Comparison of ENCODE assay signal across 1 cellular context in genomic region chr9:33391111-33391771, GRCh38.
TF ChIP-seq lines count a peak whose summit lies in the region.
"Not testable (repeated sequence)": the region's sequence is repeated elsewhere in the genome, so short reads cannot be mapped to it uniquely, and the experiment has no call there.

No MANE protein-coding gene starts in this region.

TF ChIP-seq in HepG2, 621 proteins besides CTCF, POLR2A, EP300 and RAD21 (continued from another document and continues in another):
- TF ChIP-seq BCL3 (CRISPR knock-in tag; IDR thresholded peaks at IDR 0.05), result 0 out of 2 replicates have a peak, but pooled peaks have one; percentile 23
- TF ChIP-seq GABPB1 (CRISPR knock-in tag; IDR thresholded peaks at IDR 0.05), result peak; percentile 39; the same call in 1 of the 2 replicates
- TF ChIP-seq HIC2 (CRISPR knock-in tag; IDR thresholded peaks at IDR 0.05; ENCODE audit: low read depth), result peak; percentile 50; the same call in 1 of the 2 replicates
- TF ChIP-seq TEAD3 (CRISPR knock-in tag; optimal IDR thresholded peaks at IDR 0.05; ENCODE audit: borderline replicate concordance), result peak; percentile 86
- TF ChIP-seq, protein P1, sequence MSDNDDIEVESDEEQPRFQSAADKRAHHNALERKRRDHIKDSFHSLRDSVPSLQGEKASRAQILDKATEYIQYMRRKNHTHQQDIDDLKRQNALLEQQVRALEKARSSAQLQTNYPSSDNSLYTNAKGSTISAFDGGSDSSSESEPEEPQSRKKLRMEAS (IDR thresholded peaks at IDR 0.05), result peak; percentile 46; the same call in 1 of the 2 replicates
- TF ChIP-seq, protein P2, sequence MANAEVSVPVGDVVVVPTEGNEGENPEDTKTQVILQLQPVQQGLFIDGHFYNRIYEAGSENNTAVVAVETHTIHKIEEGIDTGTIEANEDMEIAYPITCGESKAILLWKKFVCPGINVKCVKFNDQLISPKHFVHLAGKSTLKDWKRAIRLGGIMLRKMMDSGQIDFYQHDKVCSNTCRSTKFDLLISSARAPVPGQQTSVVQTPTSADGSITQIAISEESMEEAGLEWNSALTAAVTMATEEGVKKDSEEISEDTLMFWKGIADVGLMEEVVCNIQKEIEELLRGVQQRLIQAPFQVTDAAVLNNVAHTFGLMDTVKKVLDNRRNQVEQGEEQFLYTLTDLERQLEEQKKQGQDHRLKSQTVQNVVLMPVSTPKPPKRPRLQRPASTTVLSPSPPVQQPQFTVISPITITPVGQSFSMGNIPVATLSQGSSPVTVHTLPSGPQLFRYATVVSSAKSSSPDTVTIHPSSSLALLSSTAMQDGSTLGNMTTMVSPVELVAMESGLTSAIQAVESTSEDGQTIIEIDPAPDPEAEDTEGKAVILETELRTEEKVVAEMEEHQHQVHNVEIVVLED (CRISPR knock-in tag; IDR thresholded peaks at IDR 0.05; ENCODE audit: borderline replicate concordance), result peak; percentile 43; the same call in 1 of the 2 replicates
- TF ChIP-seq HOXA3 (CRISPR knock-in tag; IDR thresholded peaks at IDR 0.05), result peak; percentile 60; the same call in 1 of the 2 replicates
- TF ChIP-seq ZNF740 (CRISPR knock-in tag; IDR thresholded peaks at IDR 0.05), result 0 out of 2 replicates have a peak, but pooled peaks have one; percentile 35
- peak; percentile 94 for TF ChIP-seq SAP130 (CRISPR knock-in tag; IDR thresholded peaks at IDR 0.05; ENCODE audit: low read depth)
- TF ChIP-seq THAP11 (CRISPR knock-in tag; IDR thresholded peaks at IDR 0.05), result peak; percentile 48; the same call in 1 of the 2 replicates
- TF ChIP-seq TARDBP (CRISPR knock-in tag; IDR thresholded peaks at IDR 0.05), result peak; percentile 67; the same call in 1 of the 2 replicates
- peak; percentile 90 for TF ChIP-seq BHLHE40 (IDR thresholded peaks at IDR 0.05; ENCODE audit: low read length)
- peak; percentile 85 for TF ChIP-seq RXRB (CRISPR knock-in tag; IDR thresholded peaks at IDR 0.05; ENCODE audit: borderline replicate concordance)
- peak; percentile 49; the same call in 1 of the 2 replicates for TF ChIP-seq FOXO1 (CRISPR knock-in tag; IDR thresholded peaks at IDR 0.05)
- peak; percentile 54; the same call in 1 of the 2 replicates for TF ChIP-seq NR2C2 (CRISPR knock-in tag; IDR thresholded peaks at IDR 0.05; ENCODE audit: borderline replicate concordance)
- 0 out of 2 replicates have a peak, but pooled peaks have one; percentile 44 for TF ChIP-seq FOSL1 (CRISPR knock-in tag; IDR thresholded peaks at IDR 0.05; ENCODE audit: borderline replicate concordance)
- TF ChIP-seq NR2F1 (CRISPR knock-in tag; IDR thresholded peaks at IDR 0.05), result peak in 1 of 2 experiments; percentile 32; a peak in 1 of 4 replicates
- peak; percentile 90 for TF ChIP-seq SALL1 (CRISPR knock-in tag; IDR thresholded peaks at IDR 0.05)
- not testable (repeated sequence) for TF ChIP-seq GABPA (IDR thresholded peaks at IDR 0.05; ENCODE audit: low read depth, low read length)
- TF ChIP-seq GABPA (CRISPR knock-in tag; IDR thresholded peaks at IDR 0.05; ENCODE audit: low read depth), result 0 out of 2 replicates have a peak, but pooled peaks have one; percentile 47
- peak; percentile 50; the same call in 1 of the 2 replicates for TF ChIP-seq MYC (CRISPR knock-in tag; IDR thresholded peaks at IDR 0.05; ENCODE audit: borderline replicate concordance)
- TF ChIP-seq UBTF (CRISPR knock-in tag; IDR thresholded peaks at IDR 0.05), result peak; percentile 48; the same call in 1 of the 2 replicates
- TF ChIP-seq HMG20A (CRISPR knock-in tag; IDR thresholded peaks at IDR 0.05; ENCODE audit: borderline replicate concordance), result peak; percentile 36; the same call in 1 of the 2 replicates
- peak; percentile 67; the same call in 1 of the 2 replicates for TF ChIP-seq HDAC1 (CRISPR knock-in tag; IDR thresholded peaks at IDR 0.05)
- TF ChIP-seq YEATS2 (CRISPR knock-in tag; IDR thresholded peaks at IDR 0.05; ENCODE audit: borderline replicate concordance), result peak; percentile 47; the same call in 1 of the 2 replicates
- TF ChIP-seq ZNF205 (CRISPR knock-in tag; IDR thresholded peaks at IDR 0.05), result peak; percentile 40; the same call in 1 of the 2 replicates
- TF ChIP-seq, protein P3, sequence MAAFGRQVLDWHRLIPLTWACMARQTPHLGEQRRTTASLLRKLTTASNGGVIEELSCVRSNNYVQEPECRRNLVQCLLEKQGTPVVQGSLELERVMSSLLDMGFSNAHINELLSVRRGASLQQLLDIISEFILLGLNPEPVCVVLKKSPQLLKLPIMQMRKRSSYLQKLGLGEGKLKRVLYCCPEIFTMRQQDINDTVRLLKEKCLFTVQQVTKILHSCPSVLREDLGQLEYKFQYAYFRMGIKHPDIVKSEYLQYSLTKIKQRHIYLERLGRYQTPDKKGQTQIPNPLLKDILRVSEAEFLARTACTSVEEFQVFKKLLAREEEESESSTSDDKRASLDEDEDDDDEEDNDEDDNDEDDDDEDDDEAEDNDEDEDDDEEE (CRISPR knock-in tag; IDR thresholded peaks at IDR 0.05), result 0 out of 2 replicates have a peak, but pooled peaks have one; percentile 32
- TF ChIP-seq PATZ1 (CRISPR knock-in tag; IDR thresholded peaks at IDR 0.05), result peak; percentile 72; the same call in 1 of the 2 replicates
- TF ChIP-seq FOXK1 (CRISPR knock-in tag; IDR thresholded peaks at IDR 0.05; ENCODE audit: borderline replicate concordance, low read depth), result peak; percentile 60; the same call in 1 of the 2 replicates
- TF ChIP-seq TFDP2 (CRISPR knock-in tag; IDR thresholded peaks at IDR 0.05), result peak; percentile 53
- TF ChIP-seq MXI1 (IDR thresholded peaks at IDR 0.05; ENCODE audit: borderline replicate concordance, low read depth, low read length), result peak; percentile 57; the same call in 1 of the 3 replicates
- TF ChIP-seq RXRA (CRISPR knock-in tag; IDR thresholded peaks at IDR 0.05), result peak; percentile 88
- TF ChIP-seq, protein P4, sequence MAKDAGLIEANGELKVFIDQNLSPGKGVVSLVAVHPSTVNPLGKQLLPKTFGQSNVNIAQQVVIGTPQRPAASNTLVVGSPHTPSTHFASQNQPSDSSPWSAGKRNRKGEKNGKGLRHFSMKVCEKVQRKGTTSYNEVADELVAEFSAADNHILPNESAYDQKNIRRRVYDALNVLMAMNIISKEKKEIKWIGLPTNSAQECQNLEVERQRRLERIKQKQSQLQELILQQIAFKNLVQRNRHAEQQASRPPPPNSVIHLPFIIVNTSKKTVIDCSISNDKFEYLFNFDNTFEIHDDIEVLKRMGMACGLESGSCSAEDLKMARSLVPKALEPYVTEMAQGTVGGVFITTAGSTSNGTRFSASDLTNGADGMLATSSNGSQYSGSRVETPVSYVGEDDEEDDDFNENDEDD (CRISPR knock-in tag; IDR thresholded peaks at IDR 0.05; ENCODE audit: borderline replicate concordance), result peak; percentile 33; the same call in 1 of the 2 replicates
- peak; percentile 70; the same call in 1 of the 2 replicates for TF ChIP-seq RFXAP (CRISPR knock-in tag; IDR thresholded peaks at IDR 0.05; ENCODE audit: borderline replicate concordance)
- TF ChIP-seq GATAD2A (CRISPR knock-in tag; IDR thresholded peaks at IDR 0.05), result peak; percentile 70
- TF ChIP-seq, protein P5, sequence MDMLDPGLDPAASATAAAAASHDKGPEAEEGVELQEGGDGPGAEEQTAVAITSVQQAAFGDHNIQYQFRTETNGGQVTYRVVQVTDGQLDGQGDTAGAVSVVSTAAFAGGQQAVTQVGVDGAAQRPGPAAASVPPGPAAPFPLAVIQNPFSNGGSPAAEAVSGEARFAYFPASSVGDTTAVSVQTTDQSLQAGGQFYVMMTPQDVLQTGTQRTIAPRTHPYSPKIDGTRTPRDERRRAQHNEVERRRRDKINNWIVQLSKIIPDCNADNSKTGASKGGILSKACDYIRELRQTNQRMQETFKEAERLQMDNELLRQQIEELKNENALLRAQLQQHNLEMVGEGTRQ (IDR thresholded peaks at IDR 0.05; ENCODE audit: low read depth, low read length), result not testable (repeated sequence)
- TF ChIP-seq, protein P5 (CRISPR knock-in tag; IDR thresholded peaks at IDR 0.05; ENCODE audit: borderline replicate concordance), result peak; percentile 34; the same call in 1 of the 2 replicates
